In genomic region chr5:173858025-173858674, GRCh38 we compare ENCODE assay signal across 15 cellular contexts. TPM values are rescaled to one million over a fixed set of nuclear protein-coding genes. Genes with fewer than 3 reads are reported as not detected.
DNase-seq lines count a peak whose midpoint lies in the region; ATAC-seq, FAIRE-seq and TF ChIP-seq lines count a peak whose summit lies in the region.
"Had no signal": no experiment of that assay in that cellular context is flagged by ENCODE, and none has a peak within 500 bp of the region (broad histone marks: within the 10 kb centered on the region; RNA-seq: fewer than 3 reads in every experiment).

No MANE protein-coding gene starts in this region.

- peaks cover 44% of the 10 kb centered on the region for H3K4me1 Mint-ChIP-seq in type B pancreatic cell (ENCODE audit: unreplicated experiment)

- H4K20me1 ChIP-seq in K562 (replicated peaks; ENCODE audit: control insufficient read depth, insufficient read depth, low read length) = no peaks in the 10 kb centered on the region
- H4K20me1 ChIP-seq: BLaER1 treated with 17β-estradiol and CSF1 and Interleukin-3, amounts not matched to agents 10 nM and 100 nM had no signal

- H3K36me3 ChIP-seq in cardiac muscle cell (no peaks in the 10 kb centered on the region), K562 (ENCODE audit: control insufficient read depth, insufficient read depth, low read length) (no peaks in the 10 kb centered on the region), neuronal stem cell (replicated peaks in 1 of 2; ENCODE audit: control insufficient read depth in 2 of 2, insufficient read depth in 2 of 2, low read length in 2 of 2) (no peaks in the 10 kb centered on the region)
- H3K36me3 ChIP-seq: BLaER1 treated with 17β-estradiol and CSF1 and Interleukin-3, amounts not matched to agents 10 nM and 100 nM; HAP-1 had no signal

- no peak overlapping the region for H2BK15ac ChIP-seq in neuronal stem cell (ENCODE audit: low read length)

- H3K4ac ChIP-seq in neuronal stem cell (ENCODE audit: low read length) = no peak overlapping the region

- no peak overlapping the region for H4K91ac ChIP-seq in neuronal stem cell (ENCODE audit: low read depth, low read length, poor library complexity)

- peaks cover 42% of the 10 kb centered on the region for H3K4me1 ChIP-seq in cardiac muscle cell (ENCODE audit: low read depth)
- H3K4me1 ChIP-seq in right cardiac atrium (ENCODE audit: control insufficient read depth, insufficient read depth, low read length) = peaks cover 7% of the 10 kb centered on the region
- peaks cover 75 to 97% of the 10 kb centered on the region in 2 experiments for H3K4me1 ChIP-seq in K562 (replicated peaks in 1 of 2; ENCODE audit: control insufficient read depth in 2 of 2, insufficient read depth in 2 of 2, low read length in 2 of 2)
- H3K4me1 ChIP-seq in neuronal stem cell (ENCODE audit: control insufficient read depth in 2 of 2, insufficient read depth in 1 of 2, low read depth in 1 of 2, low read length in 2 of 2) = peaks cover 0 to 1% of the 10 kb centered on the region in 2 donors
- H3K4me1 ChIP-seq: HAP-1 had no signal

- no peak overlapping the region for H2AK5ac ChIP-seq in neuronal stem cell (ENCODE audit: low read depth, low read length)

- peak overlapping the region; percentile 42 for H3K27ac ChIP-seq in cardiac muscle cell
- no peak overlapping the region for H3K27ac ChIP-seq in right cardiac atrium (ENCODE audit: low read length)
- H3K27ac ChIP-seq in K562 (ENCODE audit: extremely low read depth, low read depth, low read length) = peak overlapping the region; percentile 77
- no peak overlapping the region for H3K27ac ChIP-seq in neuronal stem cell (replicated peaks; ENCODE audit: low read length)
- H3K27ac ChIP-seq: 22Rv1; BLaER1 treated with 17β-estradiol and CSF1 and Interleukin-3, amounts not matched to agents 10 nM and 100 nM; HL-60 had no signal

- no peak overlapping the region for H3K14ac ChIP-seq in neuronal stem cell (ENCODE audit: low read length)

- H3K79me1 ChIP-seq in neuronal stem cell (ENCODE audit: low read depth, low read length) = no peaks in the 10 kb centered on the region

- H3K23ac ChIP-seq in neuronal stem cell (ENCODE audit: low read depth, low read length, poor library complexity) = no peak overlapping the region

- peak; percentile 63 for TF ChIP-seq POLR2A in K562 (conservative IDR thresholded peaks at IDR 0.05)

- no peaks in the 10 kb centered on the region for H3K27me3 ChIP-seq in cardiac muscle cell
- H3K27me3 ChIP-seq in right cardiac atrium (ENCODE audit: control insufficient read depth, insufficient read depth) = no peaks in the 10 kb centered on the region
- no peaks in the 10 kb centered on the region for H3K27me3 ChIP-seq in K562 (ENCODE audit: control insufficient read depth in 2 of 2, insufficient read depth in 2 of 2, low read length in 2 of 2)
- H3K27me3 ChIP-seq in neuronal stem cell (ENCODE audit: control insufficient read depth in 3 of 3, insufficient read depth in 3 of 3, low read depth in 1 of 3, low read length in 3 of 3) = peaks cover 0 to 7% (median 0%) of the 10 kb centered on the region in 3 experiments
- H3K27me3 ChIP-seq: BLaER1 treated with 17β-estradiol and CSF1 and Interleukin-3, amounts not matched to agents 10 nM and 100 nM had no signal

- H3K9me3 Mint-ChIP-seq in type B pancreatic cell = no peaks in the 10 kb centered on the region

- no peak overlapping the region for H2BK120ac ChIP-seq in neuronal stem cell (ENCODE audit: low read depth, low read length)

- TF ChIP-seq RAD21 in K562 (CRISPR knock-in tag; conservative IDR thresholded peaks at IDR 0.05 in 1 of 2, IDR thresholded peaks at IDR 0.05 in 1 of 2) = no peak

- H3K18ac ChIP-seq in neuronal stem cell (ENCODE audit: low read length) = no peak overlapping the region

- TF ChIP-seq EP300 in K562 (IDR thresholded peaks at IDR 0.05; ENCODE audit: low read length) = peak; percentile 38; the same call in 1 of the 2 replicates

- no peaks in the 10 kb centered on the region for H3K36me3 Mint-ChIP-seq in type B pancreatic cell
- H3K36me3 Mint-ChIP-seq: CD4-positive, CD25-positive, alpha-beta regulatory T cell had no signal

- H3K27ac Mint-ChIP-seq in type B pancreatic cell = peak overlapping the region; percentile 97
- H3K27ac Mint-ChIP-seq: CD4-positive, CD25-positive, alpha-beta regulatory T cell had no signal

- no peak overlapping the region for H2BK5ac ChIP-seq in neuronal stem cell (ENCODE audit: low read length)

- ATAC-seq in right cardiac atrium (no peak), K562 (no peak), left colon (peak; percentile 16)

- in situ Hi-C loops in K562 (cut with MboI) = no loop called here

- no peak for FAIRE-seq in K562 (lab: Jason Lieb, UNC)
- FAIRE-seq: H1 had no signal

- H3K79me2 ChIP-seq in K562 (ENCODE audit: control insufficient read depth, insufficient read depth, low read length) = no peaks in the 10 kb centered on the region

- no peak overlapping the region for H3K4me3 ChIP-seq in cardiac muscle cell
- H3K4me3 ChIP-seq in right cardiac atrium (ENCODE audit: low read length) = no peak overlapping the region
- H3K4me3 ChIP-seq in K562 = no peak overlapping the region
- no peak overlapping the region for H3K4me3 ChIP-seq in neuronal stem cell (ENCODE audit: low read length in 2 of 2)
- H3K4me3 ChIP-seq: BLaER1 treated with 17β-estradiol and CSF1 and Interleukin-3, amounts not matched to agents 10 nM and 100 nM; HAP-1 had no signal

- TF ChIP-seq CTCF in cardiac muscle cell (IDR thresholded peaks at IDR 0.05; ENCODE audit: low read depth, low read length) (no peak), K562 (IDR thresholded peaks at IDR 0.05 in 2 of 3, conservative IDR thresholded peaks at IDR 0.05 in 1 of 3; ENCODE audit: insufficient read depth in 2 of 3, low read depth in 1 of 3, low read length in 3 of 3) (no peak), type B pancreatic cell (conservative IDR thresholded peaks at IDR 0.05) (no peak)

- H2AFZ ChIP-seq in K562 (ENCODE audit: low read depth, low read length) (peak overlapping the region; percentile 53), neuronal stem cell (ENCODE audit: low read length) (no peak overlapping the region)

- no peak overlapping the region for H4K8ac ChIP-seq in neuronal stem cell (ENCODE audit: low read depth, low read length)

- intact Hi-C loops in right cardiac atrium (cut with DNase I) = no loop called here
- intact Hi-C loops in K562 (cut with micrococcal nuclease) = no loop called here
- intact Hi-C loops in left colon (cut with DNase I, micrococcal nuclease) = no loop called here

- CTCF ChIA-PET in K562 (lab: Yijun Ruan, JAX; ENCODE audit: low intra/inter-chr PET ratio) = no interaction called here

- H3K9me3 ChIP-seq in cardiac muscle cell (ENCODE audit: low read depth) (no peaks in the 10 kb centered on the region), right cardiac atrium (ENCODE audit: control insufficient read depth, low read length) (no peaks in the 10 kb centered on the region), K562 (replicated peaks; ENCODE audit: control insufficient read depth, insufficient read depth, low read depth, low read length) (no peaks in the 10 kb centered on the region), neuronal stem cell (replicated peaks in 1 of 2; ENCODE audit: control insufficient read depth in 2 of 2, insufficient read depth in 1 of 2, low read depth in 1 of 2, low read length in 2 of 2) (no peaks in the 10 kb centered on the region)
- H3K9me3 ChIP-seq: BLaER1 treated with 17β-estradiol and CSF1 and Interleukin-3, amounts not matched to agents 10 nM and 100 nM; HAP-1 had no signal

- DNase-seq in cardiac muscle cell (ENCODE audit: low read depth in 1 of 2, low spot score in 1 of 2) (no peak), right cardiac atrium (no peak), K562 (ENCODE audit: extremely low read depth in 1 of 4, low spot score in 3 of 4) (peak in 1 of 4 experiments; percentile 31), left colon (no peak), type B pancreatic cell (ENCODE audit: extremely low spot score, unreplicated experiment) (no peak), AG08395 (ENCODE audit: low spot score) (no peak), AG08396 (ENCODE audit: low spot score) (no peak), neuronal stem cell (ENCODE audit: low spot score) (no peak)
- DNase-seq: CD4-positive, CD25-positive, alpha-beta regulatory T cell; DMS 273 treated with DMSO at 0.1 percent for 48 hours had no signal

- WGBS in right cardiac atrium = 62% methylated on average over 6 of the region's 6 CpGs
- WGBS in K562 (ENCODE audit: insufficient coverage, low coverage, missing lambda C conversion rate) = 23% methylated on average over 6 of the region's 6 CpGs
- no CpG with 5 or more reads among the region's 6 CpGs for WGBS in neuronal stem cell (ENCODE audit: extremely low coverage in 2 of 2, insufficient read length in 2 of 2, insufficient replicate concordance in 1 of 2), 2 donors

- peak overlapping the region; percentile 34 for H3K4me3 Mint-ChIP-seq in type B pancreatic cell
- H3K4me3 Mint-ChIP-seq: CD4-positive, CD25-positive, alpha-beta regulatory T cell had no signal

- H3K9me1 ChIP-seq in K562 (ENCODE audit: control insufficient read depth, insufficient read depth, low read length) = no peaks in the 10 kb centered on the region

- 0 out of 2 replicates have a peak overlapping the region, but pooled peaks have one; percentile 21 for H3K4me2 ChIP-seq in K562 (ENCODE audit: insufficient read depth, low read length)
- no peak overlapping the region for H3K4me2 ChIP-seq in neuronal stem cell (ENCODE audit: insufficient read depth, low read length, poor library complexity, severe bottlenecking)

- BruUV-seq in K562 (replicated peaks; lab: Mats Ljungman, UMichigan) = TSS peak; percentile 88

- POLR2A ChIA-PET in K562 (lab: Yijun Ruan, JAX) = interaction anchor here (0.6 to 3.1 kb wide), 13 partner anchors 9 to 1079 kb away, joined by 3 to 11 read pairs (median 4); no protein-coding TSS in a partner anchor

- no peak overlapping the region for H2BK12ac ChIP-seq in neuronal stem cell (ENCODE audit: low read length)

- peak overlapping the region in 1 of 2 experiments; percentile 58; a peak in 1 of 4 replicates for H3K9ac ChIP-seq in K562 (ENCODE audit: insufficient read depth in 1 of 2, low read depth in 2 of 2, low read length in 2 of 2)
- H3K9ac ChIP-seq in neuronal stem cell (ENCODE audit: low read depth, low read length, poor library complexity) = no peak overlapping the region
- H3K9ac ChIP-seq: BLaER1 treated with 17β-estradiol and CSF1 and Interleukin-3, amounts not matched to agents 10 nM and 100 nM had no signal

- no peaks in the 10 kb centered on the region for H3K27me3 Mint-ChIP-seq in type B pancreatic cell

RNA-seq across cellular contexts. Expression of gene CPEB4, which starts 30.0 kb away (rescaled TPM):
- 52.9 and 65.2 TPM in 2 replicates for total RNA-seq in cardiac muscle cell
- polyA plus RNA-seq in cardiac muscle cell = 23.8 and 33.6 TPM in 2 replicates
- 100 to 1,000 TPM in 2 of 4 donors, 10 to 100 TPM in 2; 92.4 to 152 (median 98.8) TPM for total RNA-seq in right cardiac atrium
- polyA plus RNA-seq in right cardiac atrium = 23.9 TPM
- 49.3 and 127 TPM in 2 replicates for total RNA-seq in K562 (2011; cell fraction: chromatin; rRNA removed; ENCODE audit: low replicate concordance)
- 32.2 and 37.4 TPM in 2 replicates for total RNA-seq in K562 (2011; cell fraction: nucleolus; rRNA removed)
- 56.7 and 64.2 TPM in 2 replicates for total RNA-seq in K562 (2011; cell fraction: nucleoplasm; rRNA removed)
- total RNA-seq in K562 (2014; rRNA removed) = 9.5 and 10.2 TPM in 2 replicates
- 20.6 and 21.8 TPM in 2 replicates for total RNA-seq in K562 (2014; rRNA removed; fragmentation: Illumina TruSeq; extraction: Trizol)
- total RNA-seq in K562 (2015; rRNA removed; fragmentation: Illumina TruSeq; extraction: Trizol) = 12.0 and 12.4 TPM in 2 replicates
- total RNA-seq in K562 (2021) = 17.7 and 19.7 TPM in 2 replicates
- 17.6 and 21.3 TPM in 2 replicates for polyA plus RNA-seq in K562 (2011; rRNA removed)
- polyA plus RNA-seq in K562 (2011; cell fraction: cytosol; rRNA removed) = 9.8 and 13.5 TPM in 2 replicates
- 33.8 and 38.5 TPM in 2 replicates for polyA plus RNA-seq in K562 (2011; cell fraction: nucleus; rRNA removed)
- polyA plus RNA-seq in K562 (2012) = 11.6 and 13.2 TPM in 2 replicates
- 9.3 and 13.2 TPM in 2 replicates for polyA plus RNA-seq in K562 (2014; fragmentation: Illumina TruSeq; extraction: Trizol)
- 10 to 100 TPM in 1 of 2 experiments, 1 to 10 TPM in 1; 7.4 to 10.2 TPM for polyA plus RNA-seq in K562 (2014; fragmentation: Nextera tagmentation; extraction: Ambion mirVana)
- polyA plus RNA-seq in K562 (2014; rRNA removed) = 11.0 and 12.2 TPM in 2 replicates
- 49.0 and 67.5 TPM in 2 replicates for polyA minus RNA-seq in K562 (2011; rRNA and poly(A)+ RNA removed)
- 12.2 and 17.7 TPM in 2 replicates for polyA minus RNA-seq in K562 (2011; cell fraction: cytosol; rRNA and poly(A)+ RNA removed)
- polyA minus RNA-seq in K562 (2011; cell fraction: nucleus; rRNA and poly(A)+ RNA removed) = 45.2 and 47.7 TPM in 2 replicates
- 10 to 100 TPM; 42.1 to 42.8 TPM for total RNA-seq in left colon
- total RNA-seq in type B pancreatic cell (ENCODE audit: low replicate concordance) = 53.2 and 56.1 TPM in 2 replicates
- polyA plus RNA-seq in neuronal stem cell (2013, experiment 1 of 2) = 3.4 TPM
- 3.5 TPM for polyA plus RNA-seq in neuronal stem cell (2013, experiment 2 of 2)

Comparison
In these comparisons a context has a peak if more than half of its experiments do, and no peak if none do; other contexts are left out.
1. H3K27ac ChIP-seq: peak in cardiac muscle cell (single experiment) and K562 (single experiment); none in right cardiac atrium (single experiment) and neuronal stem cell (single experiment).